ENCODE assay signal across 2 cellular contexts in genomic region chr15:60320365-60320764, GRCh38.
TF ChIP-seq lines count a peak whose summit lies in the region.

No MANE protein-coding gene starts in this region.

TF ChIP-seq in GM23338, 12 proteins besides CTCF, POLR2A, EP300 and RAD21:
- TF ChIP-seq EZH2phosphoT487 (IDR thresholded peaks at IDR 0.05; ENCODE audit: unreplicated experiment): no peak
- no peak for TF ChIP-seq NANOG (IDR thresholded peaks at IDR 0.05; ENCODE audit: borderline replicate concordance)
- no peak for TF ChIP-seq CREB1 (CRISPR knock-in tag; IDR thresholded peaks at IDR 0.05; ENCODE audit: low read depth)
- no peak for TF ChIP-seq STAT1 (IDR thresholded peaks at IDR 0.05; ENCODE audit: unreplicated experiment)
- TF ChIP-seq ZNF462 (CRISPR knock-in tag; IDR thresholded peaks at IDR 0.05): no peak
- no peak for TF ChIP-seq ZNF331 (CRISPR knock-in tag; IDR thresholded peaks at IDR 0.05; ENCODE audit: low read depth)

TF ChIP-seq in GM12878, 131 proteins besides CTCF, POLR2A, EP300 and RAD21:
- no peak for TF ChIP-seq SPI1 (IDR thresholded peaks at IDR 0.05; ENCODE audit: borderline replicate concordance, insufficient read depth, low read depth, low read length)
- TF ChIP-seq NBN (IDR thresholded peaks at IDR 0.05): no peak
- TF ChIP-seq RUNX3 (IDR thresholded peaks at IDR 0.05; ENCODE audit: low read length): no peak
- TF ChIP-seq CEBPZ (IDR thresholded peaks at IDR 0.05; ENCODE audit: low read depth, low read length): no peak
- no peak for TF ChIP-seq ZSCAN29 (IDR thresholded peaks at IDR 0.05)
- no peak for TF ChIP-seq BCL11A (IDR thresholded peaks at IDR 0.05; ENCODE audit: low read depth, low read length)
- TF ChIP-seq ZNF384 (IDR thresholded peaks at IDR 0.05; ENCODE audit: borderline replicate concordance, low read depth, low read length): no peak
- no peak for TF ChIP-seq BCL3 (IDR thresholded peaks at IDR 0.05; ENCODE audit: borderline replicate concordance, insufficient read depth, low read depth, low read length, poor library complexity, severe bottlenecking)
- no peak for TF ChIP-seq JUNB (IDR thresholded peaks at IDR 0.05)
- no peak for TF ChIP-seq ZBTB4 (CRISPR knock-in tag; IDR thresholded peaks at IDR 0.05)
- no peak for TF ChIP-seq ASH2L (IDR thresholded peaks at IDR 0.05; ENCODE audit: borderline replicate concordance, low read depth)
- no peak for TF ChIP-seq HDAC2 (IDR thresholded peaks at IDR 0.05)
- no peak for TF ChIP-seq NFIC (IDR thresholded peaks at IDR 0.05; ENCODE audit: low read depth, low read length)
